ENCODE assay signal across 1 cellular context in the genomic region with DNA sequence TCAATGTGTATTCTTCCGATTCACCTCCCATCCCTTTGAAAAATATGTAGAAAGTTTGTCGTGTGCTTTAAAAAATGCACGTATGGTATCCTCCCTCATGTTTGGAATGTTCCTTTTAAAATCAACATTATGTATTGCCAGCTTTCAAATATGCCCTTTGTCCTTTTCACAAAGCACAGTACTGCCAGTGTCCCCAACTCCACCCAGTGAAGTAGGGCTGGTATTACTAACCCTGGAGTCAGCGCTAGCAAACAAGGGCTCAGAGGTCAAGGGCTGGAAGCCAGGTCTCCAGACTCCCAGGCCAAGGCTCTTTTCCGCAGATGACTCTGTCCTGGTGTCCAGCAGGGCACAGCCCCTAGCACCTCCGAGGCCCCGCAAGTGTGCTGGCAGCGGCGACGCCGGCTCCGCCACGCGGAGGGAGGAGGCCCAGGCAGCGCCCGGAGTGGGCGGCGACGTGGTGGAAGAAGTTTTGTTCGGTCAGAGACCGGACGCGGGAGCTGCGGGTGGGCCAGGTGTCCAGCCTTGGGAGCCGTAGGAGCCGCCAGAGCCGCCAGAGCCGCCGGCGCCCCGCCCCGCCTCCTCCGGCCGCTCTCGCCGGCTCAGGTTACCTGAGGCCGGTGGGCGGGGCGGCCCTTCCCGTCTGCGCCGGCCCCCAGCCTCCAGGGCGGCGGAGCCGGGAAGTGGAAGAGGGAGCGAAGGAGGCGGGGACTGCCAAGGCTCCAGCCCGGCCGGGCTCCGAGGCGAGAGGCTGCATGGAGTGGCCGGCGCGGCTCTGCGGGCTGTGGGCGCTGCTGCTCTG.
TF ChIP-seq lines count a peak whose summit lies in the region.

Gene IL13RA1, plus strand, starts transcription at position 720 of the 799 bp plus-strand sequence. Its CDS starts 33 bp downstream, at position 753.

TF ChIP-seq in H1, 55 proteins besides CTCF, POLR2A, EP300 and RAD21 (continued from another document):
- TF ChIP-seq EZH2 (IDR thresholded peaks at IDR 0.05; ENCODE audit: low read depth, low read length, severe bottlenecking), result no peak
- no peak for TF ChIP-seq SRF (IDR thresholded peaks at IDR 0.05; ENCODE audit: low read depth, low read length)
- TF ChIP-seq E2F6 (IDR thresholded peaks at IDR 0.05), result peak; percentile 52; the same call in 1 of the 2 replicates
